Comparison of ENCODE assay signal across 25 cellular contexts in the genomic region with DNA sequence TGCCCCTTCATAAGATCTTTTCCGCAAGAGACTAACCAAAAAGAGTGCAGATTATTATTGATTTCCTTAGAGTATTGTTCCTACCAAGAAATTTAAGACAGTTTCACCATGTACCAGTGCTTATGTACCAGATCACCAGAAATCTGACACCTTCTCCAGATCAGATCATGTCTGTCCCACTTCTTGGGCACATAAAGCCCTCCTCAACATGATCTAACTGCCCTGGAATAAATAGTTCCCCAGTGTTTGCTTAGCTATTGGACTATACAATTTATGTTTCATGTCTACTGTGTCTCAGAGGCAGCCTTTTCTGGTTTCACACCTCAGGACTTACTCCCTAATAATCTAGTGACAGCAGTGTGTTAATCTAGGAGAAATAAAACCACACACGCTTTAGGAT. TPM values are rescaled to one million over a fixed set of nuclear protein-coding genes. Genes with fewer than 3 reads are reported as not detected.
DNase-seq lines count a peak whose midpoint lies in the region; ATAC-seq and TF ChIP-seq lines count a peak whose summit lies in the region.
"Had no signal": no experiment of that assay in that cellular context is flagged by ENCODE, and none has a peak within 500 bp of the region (broad histone marks: within the 10 kb centered on the region; RNA-seq: fewer than 3 reads in every experiment).

No MANE protein-coding gene starts in this region.

- POLR2A ChIA-PET in activated naive CD8-positive, alpha-beta T cell treated with anti-CD3 and anti-CD28 coated beads, Interleukin-2, amount 10 ng/mL, durations not matched to agents 7 days and 5 days (lab: Charles Lee), result no interaction called here

- H3K9me3 ChIP-seq in T-helper 17 cell (ENCODE audit: control insufficient read depth, low read length, poor library complexity, severe bottlenecking) (no peaks in the 10 kb centered on the region), suprapubic skin (no peaks in the 10 kb centered on the region)
- H3K9me3 ChIP-seq: A549; BLaER1 treated with 17β-estradiol and CSF1 and Interleukin-3, amounts not matched to agents 10 nM and 100 nM; SK-N-SH had no signal

- intact Hi-C loops in left cardiac atrium (cut with DNase I), result no loop called here

- H3K4me1 Mint-ChIP-seq in activated naive CD8-positive, alpha-beta T cell treated with anti-CD3 and anti-CD28 coated beads, Interleukin-2, amount 10 ng/mL, durations not matched to agents 7 days and 5 days, result peaks cover 2% of the 10 kb centered on the region
- peaks cover 3% of the 10 kb centered on the region for H3K4me1 Mint-ChIP-seq in activated naive CD8-positive, alpha-beta T cell treated with anti-CD3 and anti-CD28 coated beads for 36 hours
- no peaks in the 10 kb centered on the region for H3K4me1 Mint-ChIP-seq in T-helper 17 cell
- H3K4me1 Mint-ChIP-seq: CD8-positive, alpha-beta memory T cell had no signal

- ATAC-seq in activated naive CD8-positive, alpha-beta T cell treated with anti-CD3 and anti-CD28 coated beads, Interleukin-2, amount 10 ng/mL, durations not matched to agents 7 days and 5 days (ENCODE audit: low read depth), result no peak
- ATAC-seq in T-helper 17 cell, result no peak
- ATAC-seq in GM18907 (IDR thresholded peaks at IDR 0.05; ENCODE audit: unreplicated experiment), result no peak
- ATAC-seq in left cardiac atrium, result no peak
- ATAC-seq: A549 had no signal

- no peak overlapping the region for H3K4me3 Mint-ChIP-seq in activated naive CD8-positive, alpha-beta T cell treated with anti-CD3 and anti-CD28 coated beads, Interleukin-2, amount 10 ng/mL, durations not matched to agents 7 days and 5 days
- no peak overlapping the region for H3K4me3 Mint-ChIP-seq in activated naive CD8-positive, alpha-beta T cell treated with anti-CD3 and anti-CD28 coated beads for 36 hours
- H3K4me3 Mint-ChIP-seq in T-helper 17 cell, result no peak overlapping the region
- H3K4me3 Mint-ChIP-seq: CD8-positive, alpha-beta memory T cell had no signal

- peaks cover 15% of the 10 kb centered on the region for H3K36me3 Mint-ChIP-seq in activated naive CD8-positive, alpha-beta T cell treated with anti-CD3 and anti-CD28 coated beads, Interleukin-2, amount 10 ng/mL, durations not matched to agents 7 days and 5 days
- H3K36me3 Mint-ChIP-seq in activated naive CD8-positive, alpha-beta T cell treated with anti-CD3 and anti-CD28 coated beads for 36 hours, result peaks cover 6% of the 10 kb centered on the region
- peaks cover 4% of the 10 kb centered on the region for H3K36me3 Mint-ChIP-seq in T-helper 17 cell (ENCODE audit: low read depth)

- no peaks in the 10 kb centered on the region for H3K27me3 Mint-ChIP-seq in activated naive CD8-positive, alpha-beta T cell treated with anti-CD3 and anti-CD28 coated beads, Interleukin-2, amount 10 ng/mL, durations not matched to agents 7 days and 5 days
- H3K27me3 Mint-ChIP-seq in activated naive CD8-positive, alpha-beta T cell treated with anti-CD3 and anti-CD28 coated beads for 36 hours, result no peaks in the 10 kb centered on the region
- H3K27me3 Mint-ChIP-seq in T-helper 17 cell, result no peaks in the 10 kb centered on the region
- H3K27me3 Mint-ChIP-seq: CD8-positive, alpha-beta memory T cell had no signal

- peak overlapping the region; percentile 8 for H3K27ac Mint-ChIP-seq in activated naive CD8-positive, alpha-beta T cell treated with anti-CD3 and anti-CD28 coated beads, Interleukin-2, amount 10 ng/mL, durations not matched to agents 7 days and 5 days
- no peak overlapping the region for H3K27ac Mint-ChIP-seq in activated naive CD8-positive, alpha-beta T cell treated with anti-CD3 and anti-CD28 coated beads for 36 hours
- H3K27ac Mint-ChIP-seq in T-helper 17 cell, result peak overlapping the region; percentile 29

- peaks cover 42% of the 10 kb centered on the region for H3K36me3 ChIP-seq in suprapubic skin

- TF ChIP-seq CTCF in suprapubic skin (IDR thresholded peaks at IDR 0.05), result no peak

- WGBS in suprapubic skin, result 84% methylated on average over 2 of the region's 2 CpGs

- no peaks in the 10 kb centered on the region for H3K27me3 ChIP-seq in suprapubic skin
- H3K27me3 ChIP-seq: BLaER1 treated with 17β-estradiol and CSF1 and Interleukin-3, amounts not matched to agents 10 nM and 100 nM had no signal

- H3K27ac ChIP-seq in suprapubic skin, result peak overlapping the region; percentile 30
- H3K27ac ChIP-seq: A549; BLaER1 treated with 17β-estradiol and CSF1 and Interleukin-3, amounts not matched to agents 10 nM and 100 nM had no signal

- H3K9me3 Mint-ChIP-seq in activated naive CD8-positive, alpha-beta T cell treated with anti-CD3 and anti-CD28 coated beads, Interleukin-2, amount 10 ng/mL, durations not matched to agents 7 days and 5 days, result no peaks in the 10 kb centered on the region
- H3K9me3 Mint-ChIP-seq in activated naive CD8-positive, alpha-beta T cell treated with anti-CD3 and anti-CD28 coated beads for 36 hours, result no peaks in the 10 kb centered on the region
- H3K9me3 Mint-ChIP-seq: CD8-positive, alpha-beta memory T cell had no signal

- peaks cover 20% of the 10 kb centered on the region for H3K4me1 ChIP-seq in suprapubic skin
- H3K4me1 ChIP-seq: A549; BLaER1 treated with 17β-estradiol and CSF1 and Interleukin-3, amounts not matched to agents 10 nM and 100 nM had no signal

- DNase-seq in activated naive CD8-positive, alpha-beta T cell treated with anti-CD3 and anti-CD28 coated beads, Interleukin-2, amount 10 ng/mL, durations not matched to agents 7 days and 5 days, result no peak
- DNase-seq in activated naive CD8-positive, alpha-beta T cell treated with anti-CD3 and anti-CD28 coated beads for 36 hours, result no peak
- DNase-seq in T-helper 17 cell (no peak), left kidney (ENCODE audit: low read depth, low spot score) (peak; percentile 6), suprapubic skin (ENCODE audit: low spot score in 2 of 2) (no peak), left cardiac atrium (no peak)
- DNase-seq in activated CD4-positive, CD25-positive, alpha-beta regulatory T cell (lab: John Stamatoyannopoulos, UW), result no peak
- DNase-seq: AML-193; CD8-positive, alpha-beta memory T cell; DMS 273 treated with DMSO at 0.1 percent for 48 hours; DMS79; GF-D8; NCI-H1092; NCI-H1417 treated with DMSO at 0.1 percent for 48 hours; NCI-H1930; NCI-H2171; NCI-H226; NCI-H510A; NCI-H69; SK-N-SH; SW 1271 had no signal

- no peak for TF ChIP-seq EP300 in suprapubic skin (IDR thresholded peaks at IDR 0.05)

- TF ChIP-seq POLR2A in suprapubic skin (IDR thresholded peaks at IDR 0.05), result no peak

- H3K4me3 ChIP-seq in suprapubic skin, result no peak overlapping the region
- H3K4me3 ChIP-seq: A549; BLaER1 treated with 17β-estradiol and CSF1 and Interleukin-3, amounts not matched to agents 10 nM and 100 nM had no signal

RNA-seq across cellular contexts. Expression of a gene that starts 46.8 kb away (rescaled TPM):
- 1 to 10 TPM in 1 of 2 experiments, under 1 TPM in 1; 0.57 to 1.7 TPM for total RNA-seq in activated naive CD8-positive, alpha-beta T cell treated with anti-CD3 and anti-CD28 coated beads, Interleukin-2, amount 10 ng/mL, durations not matched to agents 7 days and 5 days
- not detected for total RNA-seq in activated naive CD8-positive, alpha-beta T cell treated with anti-CD3 and anti-CD28 coated beads for 36 hours
- under 1 TPM; 0.60 to 0.85 TPM for total RNA-seq in T-helper 17 cell
- under 1 TPM in 1 of 4 donors, not detected in 3; 0.38 TPM for total RNA-seq in suprapubic skin
- total RNA-seq in left cardiac atrium, result not detected
- total RNA-seq: CD8-positive, alpha-beta memory T cell; HT-29 had no signal
